In genomic region chr4:30838346-30838745, GRCh38 we compare ENCODE assay signal across 14 cellular contexts.
"Had no signal": no experiment of that assay in that cellular context is flagged by ENCODE, and none has a peak within 500 bp of the region (broad histone marks: within the 10 kb centered on the region; RNA-seq: fewer than 3 reads in every experiment).

No MANE protein-coding gene starts in this region.

- H3K9me3 Mint-ChIP-seq: stimulated activated naive CD8-positive, alpha-beta T cell treated with anti-CD3 and anti-CD28 coated beads, Interleukin-15, Interleukin-2, amounts not matched to agents 100 ng/mL and 50 ng/mL, for 24 hours had no signal

- H3K9me3 ChIP-seq: tibial nerve had no signal

- H3K27ac ChIP-seq: tibial nerve, WERI-Rb-1 had no signal

- H3K4me1 Mint-ChIP-seq: activated naive CD4-positive, alpha-beta T cell treated with anti-CD3 and anti-CD28 coated beads, Interleukin-2, amount 50 U/mL, for 24 hours; memory B cell; naive thymus-derived CD8-positive, alpha-beta T cell had no signal

- H3K27ac Mint-ChIP-seq: activated naive CD4-positive, alpha-beta T cell treated with anti-CD3 and anti-CD28 coated beads, Interleukin-2, amount 50 U/mL, for 24 hours; effector memory CD8-positive, alpha-beta T cell; memory B cell; naive thymus-derived CD8-positive, alpha-beta T cell; stimulated activated naive CD8-positive, alpha-beta T cell treated with anti-CD3 and anti-CD28 coated beads, Interleukin-15, Interleukin-2, amounts not matched to agents 100 ng/mL and 50 ng/mL, for 24 hours had no signal

- H3K27me3 Mint-ChIP-seq: activated naive CD4-positive, alpha-beta T cell treated with anti-CD3 and anti-CD28 coated beads, Interleukin-2, amount 50 U/mL, for 24 hours; effector memory CD8-positive, alpha-beta T cell; memory B cell; naive thymus-derived CD8-positive, alpha-beta T cell; stimulated activated naive CD8-positive, alpha-beta T cell treated with anti-CD3 and anti-CD28 coated beads, Interleukin-15, Interleukin-2, amounts not matched to agents 100 ng/mL and 50 ng/mL, for 24 hours had no signal

- ATAC-seq: effector memory CD8-positive, alpha-beta T cell; left ventricle myocardium superior; naive thymus-derived CD8-positive, alpha-beta T cell had no signal

- H3K36me3 ChIP-seq: tibial nerve, WERI-Rb-1 had no signal

- DNase-seq: activated CD4-positive, alpha-beta T cell treated with anti-CD3 and anti-CD28 coated beads, Interleukin-2, amount 50 U/mL, for 48 hours; activated gamma-delta T cell; effector memory CD8-positive, alpha-beta T cell; left ventricle myocardium superior; naive thymus-derived CD8-positive, alpha-beta T cell; stimulated activated CD4-positive, alpha-beta T cell treated with anti-CD3 and anti-CD28 coated beads, Interleukin-2, amount 100 ng/mL, for 24 hours; T1000; WERI-Rb-1 had no signal

- H3K4me3 ChIP-seq: tibial nerve had no signal

- H3K4me1 ChIP-seq: tibial nerve had no signal

- H3K4me3 Mint-ChIP-seq: activated naive CD4-positive, alpha-beta T cell treated with anti-CD3 and anti-CD28 coated beads, Interleukin-2, amount 50 U/mL, for 24 hours; effector memory CD8-positive, alpha-beta T cell; memory B cell; naive thymus-derived CD8-positive, alpha-beta T cell; stimulated activated naive CD8-positive, alpha-beta T cell treated with anti-CD3 and anti-CD28 coated beads, Interleukin-15, Interleukin-2, amounts not matched to agents 100 ng/mL and 50 ng/mL, for 24 hours had no signal

- H3K27me3 ChIP-seq: tibial nerve had no signal

- H3K36me3 Mint-ChIP-seq: activated naive CD4-positive, alpha-beta T cell treated with anti-CD3 and anti-CD28 coated beads, Interleukin-2, amount 50 U/mL, for 24 hours; memory B cell; naive thymus-derived CD8-positive, alpha-beta T cell had no signal

- FAIRE-seq: astrocyte, bronchial epithelial cell had no signal
